ENCODE assay signal across 10 cellular contexts in the genomic region with DNA sequence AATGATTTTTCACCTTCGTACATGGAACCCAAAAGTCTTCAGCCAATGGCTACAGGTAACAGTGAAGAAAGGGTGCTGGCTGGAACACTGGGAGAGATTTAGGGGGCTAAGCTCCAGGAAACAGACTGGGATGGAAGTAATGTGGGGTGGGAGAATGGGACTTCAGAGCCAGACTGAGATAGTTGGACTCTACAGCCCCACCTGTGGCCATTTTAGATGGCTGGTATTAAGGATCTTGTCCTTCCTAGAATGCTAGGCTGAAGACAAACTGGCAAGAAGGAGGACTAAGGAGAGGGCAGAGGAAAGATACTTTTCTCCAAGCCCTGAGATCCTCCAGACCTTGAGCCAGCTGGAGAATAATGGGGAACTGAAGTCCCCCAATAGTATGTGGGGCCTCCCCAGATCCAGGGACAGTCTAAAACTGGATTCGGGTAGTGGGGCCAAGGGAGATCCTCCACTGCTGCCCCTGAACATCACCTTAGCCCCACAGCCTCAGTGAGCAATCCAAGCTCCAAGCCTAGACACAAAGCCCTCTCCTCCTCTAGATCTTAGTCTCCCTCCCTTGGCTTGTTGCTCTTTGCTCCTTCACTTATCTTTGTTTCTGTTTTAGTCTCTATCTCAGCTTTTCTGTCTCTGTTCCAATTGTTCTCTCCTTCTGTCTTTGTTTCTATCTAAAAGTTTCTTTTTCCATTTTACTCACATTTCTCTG. TPM values are rescaled to one million over a fixed set of nuclear protein-coding genes. Genes with fewer than 3 reads are reported as not detected.
A peak's percentile ranks its signal among the peaks of the same experiment; 100 is the strongest.
DNase-seq lines count a peak whose midpoint lies in the region; ATAC-seq and FAIRE-seq lines count a peak whose summit lies in the region.
"Had no signal": no experiment of that assay in that cellular context is flagged by ENCODE, and none has a peak within 500 bp of the region (broad histone marks: within the 10 kb centered on the region; RNA-seq: fewer than 3 reads in every experiment).

No MANE protein-coding gene starts in this region.

- POLR2A ChIA-PET in activated CD4-positive, alpha-beta memory T cell treated with anti-CD3 and anti-CD28 coated beads, Interleukin-2, amount 10 ng/mL, durations not matched to agents 7 days and 5 days (lab: Charles Lee): interaction anchor here (0.8 to 2.0 kb wide), 6 partner anchors 8 to 72 kb away, joined by 3 to 8 read pairs (median 4); no protein-coding TSS in a partner anchor

- ATAC-seq in effector memory CD8-positive, alpha-beta T cell (replicated peaks): no peak
- ATAC-seq in HG03457 (IDR thresholded peaks at IDR 0.05; ENCODE audit: unreplicated experiment): no peak

- peak overlapping the region; percentile 72 for H3K27ac Mint-ChIP-seq in activated CD4-positive, alpha-beta memory T cell treated with anti-CD3 and anti-CD28 coated beads, Interleukin-2, amount 10 ng/mL, durations not matched to agents 7 days and 5 days
- no peak overlapping the region for H3K27ac Mint-ChIP-seq in effector memory CD8-positive, alpha-beta T cell

- CTCF ChIA-PET in activated CD4-positive, alpha-beta memory T cell treated with anti-CD3 and anti-CD28 coated beads, Interleukin-2, amount 10 ng/mL, durations not matched to agents 7 days and 5 days (lab: Charles Lee): interaction anchor here (0.7 to 1.7 kb wide), 5 partner anchors 10 to 80 kb away, joined by 3 to 7 read pairs (median 4); no protein-coding TSS in a partner anchor

- H3K36me3 Mint-ChIP-seq in activated CD4-positive, alpha-beta memory T cell treated with anti-CD3 and anti-CD28 coated beads, Interleukin-2, amount 10 ng/mL, durations not matched to agents 7 days and 5 days (ENCODE audit: low read depth): no peaks in the 10 kb centered on the region
- no peaks in the 10 kb centered on the region for H3K36me3 Mint-ChIP-seq in effector memory CD8-positive, alpha-beta T cell (ENCODE audit: insufficient read depth)

- H3K9me3 Mint-ChIP-seq in activated CD4-positive, alpha-beta memory T cell treated with anti-CD3 and anti-CD28 coated beads, Interleukin-2, amount 10 ng/mL, durations not matched to agents 7 days and 5 days: no peaks in the 10 kb centered on the region
- H3K9me3 Mint-ChIP-seq in effector memory CD8-positive, alpha-beta T cell: no peaks in the 10 kb centered on the region

- in situ Hi-C loops in ACHN (cut with HindIII; ENCODE audit: low pct_ligation_motif_present, low pct_unique_long_range_greater_than_20kb, low sequenced_read_pairs): no loop called here

- DNase-seq in ACHN (peak; percentile 22), GM19239 (ENCODE audit: insufficient read length, low spot score) (no peak), iPS-NIHi11 (ENCODE audit: low spot score) (peak; percentile 36), occipital lobe (lab: John Stamatoyannopoulos, UW) (no peak), substantia nigra (lab: John Stamatoyannopoulos, UW) (no peak)
- no peak for DNase-seq in activated CD4-positive, alpha-beta memory T cell treated with anti-CD3 and anti-CD28 coated beads, Interleukin-2, amount 10 ng/mL, durations not matched to agents 7 days and 5 days
- DNase-seq in effector memory CD8-positive, alpha-beta T cell: no peak
- DNase-seq: left lung had no signal

- H3K27me3 Mint-ChIP-seq in activated CD4-positive, alpha-beta memory T cell treated with anti-CD3 and anti-CD28 coated beads, Interleukin-2, amount 10 ng/mL, durations not matched to agents 7 days and 5 days: peaks cover 4% of the 10 kb centered on the region
- H3K27me3 Mint-ChIP-seq in effector memory CD8-positive, alpha-beta T cell: peaks cover 0 to 5% of the 10 kb centered on the region in 2 donors

- no peak overlapping the region for H3K27ac ChIP-seq in substantia nigra (ENCODE audit: low read depth, low read length, poor library complexity, severe bottlenecking)
- H3K27ac ChIP-seq: left lung, SJSA1 had no signal

- peak; percentile 35 for FAIRE-seq in GM19239 (lab: Jason Lieb, UNC)

- peaks cover 56% of the 10 kb centered on the region for H3K4me1 Mint-ChIP-seq in activated CD4-positive, alpha-beta memory T cell treated with anti-CD3 and anti-CD28 coated beads, Interleukin-2, amount 10 ng/mL, durations not matched to agents 7 days and 5 days
- peaks cover 6 to 8% of the 10 kb centered on the region in 2 donors for H3K4me1 Mint-ChIP-seq in effector memory CD8-positive, alpha-beta T cell (ENCODE audit: low read depth in 2 of 2)

- H3K4me3 Mint-ChIP-seq in activated CD4-positive, alpha-beta memory T cell treated with anti-CD3 and anti-CD28 coated beads, Interleukin-2, amount 10 ng/mL, durations not matched to agents 7 days and 5 days: peak overlapping the region; percentile 10
- no peak overlapping the region for H3K4me3 Mint-ChIP-seq in effector memory CD8-positive, alpha-beta T cell

RNA-seq across cellular contexts. Expression of a gene that starts 16.1 kb away (rescaled TPM):
- 10 to 100 TPM; 55.7 to 58.5 TPM for total RNA-seq in activated CD4-positive, alpha-beta memory T cell treated with anti-CD3 and anti-CD28 coated beads, Interleukin-2, amount 10 ng/mL, durations not matched to agents 7 days and 5 days
- 26.8 TPM for total RNA-seq in occipital lobe

Comparison
In these comparisons a context has a peak if more than half of its experiments do, and no peak if none do; other contexts are left out.
1. DNase-seq: peak in ACHN (single experiment) and iPS-NIHi11 (single experiment); none in GM19239 (single experiment), activated CD4-positive, alpha-beta memory T cell treated with anti-CD3 and anti-CD28 coated beads, Interleukin-2, amount 10 ng/mL, durations not matched to agents 7 days and 5 days (single experiment), effector memory CD8-positive, alpha-beta T cell (0 of 3), occipital lobe (single experiment) and substantia nigra (0 of 49).